In genomic region chr13:25232937-25233515, GRCh38 we compare ENCODE assay signal across 8 cellular contexts. TPM values are rescaled to one million over a fixed set of nuclear protein-coding genes. Genes with fewer than 3 reads are reported as not detected.
DNase-seq lines count a peak whose midpoint lies in the region; ATAC-seq, FAIRE-seq and TF ChIP-seq lines count a peak whose summit lies in the region.

No MANE protein-coding gene starts in this region.

- H3K27ac ChIP-seq in RWPE1 = no peak overlapping the region

- CTCF ChIA-PET in RWPE1 (lab: Yijun Ruan, JAX) = no interaction called here

- FAIRE-seq in HTR-8/SVneo (lab: Jason Lieb, UNC) = no peak

- ATAC-seq in HG02884 (IDR thresholded peaks at IDR 0.05; ENCODE audit: unreplicated experiment) = no peak

- TF ChIP-seq CTCF in RWPE1 (conservative IDR thresholded peaks at IDR 0.05; ENCODE audit: low read depth) (peak; percentile 61), retinal pigment epithelial cell (conservative IDR thresholded peaks at IDR 0.05; ENCODE audit: low read depth, low read length) (peak; percentile 61)

- no peak overlapping the region for H3K4me3 ChIP-seq in retinal pigment epithelial cell (ENCODE audit: low read length)

- DNase-seq in GM03348 (ENCODE audit: low spot score) (peak; percentile 57), HTR-8/SVneo (ENCODE audit: insufficient read length, low spot score) (peak; percentile 22), RWPE1 (ENCODE audit: low spot score) (peak; percentile 30), fibroblast of peridontal ligament (ENCODE audit: extremely low read depth) (peak; percentile 37), retinal pigment epithelial cell (ENCODE audit: low read depth) (peak; percentile 12), mucosa of gallbladder (ENCODE audit: low spot score) (no peak)
- DNase-seq in activated effector memory CD4-positive, alpha-beta T cell treated with Interleukin-2 at 50 U/mL for 16 hours = no peak

- POLR2A ChIA-PET in RWPE1 (lab: Yijun Ruan, JAX; ENCODE audit: low non-redundant PET) = no interaction called here

RNA-seq across cellular contexts. Expression of gene MTMR6, which starts 54.3 kb away (rescaled TPM):
- total RNA-seq in mucosa of gallbladder = 14.0 TPM

Comparison
In these comparisons a context has a peak if more than half of its experiments do, and no peak if none do; other contexts are left out.
1. DNase-seq: peak in GM03348 (single experiment), HTR-8/SVneo (single experiment), RWPE1 (single experiment), fibroblast of peridontal ligament (single experiment) and retinal pigment epithelial cell (single experiment); none in mucosa of gallbladder (single experiment) and activated effector memory CD4-positive, alpha-beta T cell treated with Interleukin-2 at 50 U/mL for 16 hours (single experiment).